16 cellular contexts compared by ENCODE assay signal in genomic region chr17:27755706-27756466, GRCh38. TPM values are rescaled to one million over a fixed set of nuclear protein-coding genes. Genes with fewer than 3 reads are reported as not detected.
"Had no signal": no experiment of that assay in that cellular context is flagged by ENCODE, and none has a peak within 500 bp of the region (broad histone marks: within the 10 kb centered on the region; RNA-seq: fewer than 3 reads in every experiment).

No MANE protein-coding gene starts in this region.

- H2AFZ ChIP-seq: parathyroid adenoma had no signal

- H3K9me3 ChIP-seq: gastrocnemius medialis, left lung, mucosa of descending colon, prostate gland, right atrium auricular region, thoracic aorta, tibial nerve, upper lobe of left lung, uterus had no signal

- H3K4me3 ChIP-seq: gastrocnemius medialis, left lung, lung, mucosa of descending colon, prostate gland, right atrium auricular region, smooth muscle cell, thoracic aorta, tibial nerve, upper lobe of left lung, uterus had no signal

- H3K36me3 ChIP-seq: gastrocnemius medialis, left lung, prostate gland, right atrium auricular region, thoracic aorta, upper lobe of left lung, uterus had no signal

- DNase-seq: cortex of kidney, gastrocnemius medialis, left cardiac atrium had no signal

- H3K27me3 ChIP-seq: gastrocnemius medialis, left lung, right atrium auricular region, tibial nerve, upper lobe of left lung, uterus had no signal

- H3K27ac ChIP-seq: gastrocnemius medialis, left lung, parathyroid adenoma, prostate gland, right atrium auricular region, thoracic aorta, tibial nerve, upper lobe of left lung, uterus had no signal

- H3K79me2 ChIP-seq: parathyroid adenoma had no signal

- H3K4me1 ChIP-seq: gastrocnemius medialis, parathyroid adenoma, prostate gland, right atrium auricular region, uterus had no signal

- H3K9ac ChIP-seq: parathyroid adenoma had no signal

- H3K4me2 ChIP-seq: smooth muscle cell had no signal

RNA-seq across cellular contexts. Expression of gene NOS2, which starts 44.4 kb away (rescaled TPM):
- total RNA-seq: natural killer cell treated with Interleukin-12 subunit alpha and Interleukin-12 subunit beta and Interleukin-15 and Interleukin-18, amount 100 ng/mL, for 72 hours; osteoblast; smooth muscle cell; thoracic aorta had no signal
